15 cellular contexts compared by ENCODE assay signal in the genomic region with DNA sequence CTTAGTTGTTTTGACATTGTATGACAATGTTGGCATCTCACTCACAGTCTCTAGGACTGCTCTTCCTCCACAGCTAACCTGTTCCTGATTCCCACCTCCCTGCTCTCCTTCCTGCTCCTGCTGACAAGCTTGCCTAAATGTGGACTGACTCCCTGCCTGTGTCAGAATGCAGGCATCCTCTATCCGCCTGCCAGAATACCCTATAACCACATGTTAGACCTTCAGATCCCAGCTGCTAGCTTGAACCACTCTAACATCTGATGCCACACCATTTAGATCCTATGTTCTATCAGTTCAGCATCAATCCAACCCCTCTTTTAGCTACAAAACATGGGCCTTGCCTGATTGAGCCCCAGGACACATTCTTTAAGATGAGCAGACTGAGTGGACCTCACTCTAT. TPM values are rescaled to one million over a fixed set of nuclear protein-coding genes. Genes with fewer than 3 reads are reported as not detected.
DNase-seq lines count a peak whose midpoint lies in the region; ATAC-seq, FAIRE-seq and TF ChIP-seq lines count a peak whose summit lies in the region.
"Had no signal": no experiment of that assay in that cellular context is flagged by ENCODE, and none has a peak within 500 bp of the region (broad histone marks: within the 10 kb centered on the region; RNA-seq: fewer than 3 reads in every experiment).

No MANE protein-coding gene starts in this region.

- no peak overlapping the region for H4K8ac ChIP-seq in trophoblast cell (ENCODE audit: low read depth, low read length)

- DNase-seq in bronchial epithelial cell (ENCODE audit: low read depth) = no peak
- DNase-seq in cardiac muscle cell (ENCODE audit: low read depth in 1 of 2, low spot score in 1 of 2) = no peak
- DNase-seq in nephron progenitor cell = no peak
- DNase-seq in aorta = no peak
- no peak for DNase-seq in HCEC 1CT
- DNase-seq in trophoblast cell = no peak
- DNase-seq in AML-193 (lab: John Stamatoyannopoulos, UW) = no peak
- DNase-seq: DMS79 treated with DMSO at 0.1 percent for 48 hours, NCI-H1048, NCI-H226, posterior cingulate gyrus had no signal

- H2BK12ac ChIP-seq in trophoblast cell (ENCODE audit: low read length) = no peak overlapping the region

- H3K4me3 ChIP-seq in bronchial epithelial cell (ENCODE audit: low read depth, low read length) (no peak overlapping the region), cardiac muscle cell (no peak overlapping the region), aorta (ENCODE audit: low read length in 2 of 2) (no peak overlapping the region), trophoblast cell (ENCODE audit: low read depth, low read length) (no peak overlapping the region)

- H4K12ac ChIP-seq in trophoblast cell (ENCODE audit: low read depth, low read length) = no peak overlapping the region

- H2AFZ ChIP-seq in trophoblast cell (ENCODE audit: insufficient read depth, low read length, poor library complexity) = no peak overlapping the region

- peak; percentile 13 for FAIRE-seq in bronchial epithelial cell (lab: Jason Lieb, UNC)
- FAIRE-seq: HepG2 had no signal

- TF ChIP-seq CTCF in bronchial epithelial cell (IDR thresholded peaks at IDR 0.05; ENCODE audit: insufficient read depth, low read length, severe bottlenecking) (no peak), cardiac muscle cell (IDR thresholded peaks at IDR 0.05; ENCODE audit: low read depth, low read length) (no peak), nephron progenitor cell (IDR thresholded peaks at IDR 0.05) (no peak)

- no peak overlapping the region for H4K91ac ChIP-seq in trophoblast cell (ENCODE audit: low read depth, low read length)

- H3K27ac Mint-ChIP-seq in nephron progenitor cell = peak overlapping the region; percentile 36
- H3K27ac Mint-ChIP-seq: CD14-positive monocyte had no signal

- no peaks in the 10 kb centered on the region for H3K9me3 ChIP-seq in cardiac muscle cell (ENCODE audit: low read depth)
- no peaks in the 10 kb centered on the region for H3K9me3 ChIP-seq in aorta (ENCODE audit: control insufficient read depth, low read length)
- no peaks in the 10 kb centered on the region for H3K9me3 ChIP-seq in trophoblast cell (ENCODE audit: insufficient read depth, low read depth, low read length)

- H2AK5ac ChIP-seq in trophoblast cell (ENCODE audit: low read length) = no peak overlapping the region

- no peak overlapping the region for H3K9ac ChIP-seq in trophoblast cell (ENCODE audit: low read length)

- H3K4me1 ChIP-seq in cardiac muscle cell (ENCODE audit: low read depth) (peaks cover 55% of the 10 kb centered on the region), aorta (ENCODE audit: control insufficient read depth in 1 of 2, insufficient read depth in 2 of 2, low read length in 2 of 2) (peaks cover 5 to 9% of the 10 kb centered on the region in 2 donors), trophoblast cell (ENCODE audit: control insufficient read depth in 1 of 2, insufficient read depth in 2 of 2, low read length in 2 of 2) (no peaks in the 10 kb centered on the region)

- no peak overlapping the region for H3K23ac ChIP-seq in trophoblast cell (ENCODE audit: low read length)

- no peaks in the 10 kb centered on the region for H3K79me2 ChIP-seq in trophoblast cell (ENCODE audit: control insufficient read depth, insufficient read depth, low read length, poor library complexity)

- no peaks in the 10 kb centered on the region for H3K79me1 ChIP-seq in trophoblast cell (ENCODE audit: low read length)

- no peak overlapping the region for H3K4ac ChIP-seq in trophoblast cell (ENCODE audit: low read depth, low read length)

- H3K36me3 Mint-ChIP-seq in nephron progenitor cell (ENCODE audit: low read depth) = no peaks in the 10 kb centered on the region
- H3K36me3 Mint-ChIP-seq: brain, CD14-positive monocyte had no signal

- no peak overlapping the region for H3K4me3 Mint-ChIP-seq in nephron progenitor cell
- H3K4me3 Mint-ChIP-seq: brain, CD14-positive monocyte had no signal

- no peak overlapping the region for H3K18ac ChIP-seq in trophoblast cell (ENCODE audit: low read length)

- H3K27ac ChIP-seq in cardiac muscle cell (peak overlapping the region; percentile 71), aorta (ENCODE audit: low read depth in 1 of 2, low read length in 2 of 2) (peak overlapping the region; percentile 52 to 98), trophoblast cell (ENCODE audit: low read depth, low read length) (no peak overlapping the region)
- H3K27ac ChIP-seq: VCaP had no signal

- H3K14ac ChIP-seq in trophoblast cell (ENCODE audit: low read length) = no peak overlapping the region

- no peak overlapping the region for H2BK120ac ChIP-seq in trophoblast cell (ENCODE audit: insufficient read depth, low read length, poor library complexity)

- intact Hi-C loops in aorta (cut with DNase I) = loop anchor here in 1 of 2 donors (10.0 kb wide), 1 partner anchor 107 kb away; no protein-coding TSS in a partner anchor

- H3K36me3 ChIP-seq in bronchial epithelial cell (ENCODE audit: control insufficient read depth, insufficient read depth, low read length) (no peaks in the 10 kb centered on the region), cardiac muscle cell (peaks cover 5% of the 10 kb centered on the region), aorta (ENCODE audit: control insufficient read depth in 1 of 2, insufficient read depth in 2 of 2, low read length in 1 of 2) (no peaks in the 10 kb centered on the region), trophoblast cell (ENCODE audit: control insufficient read depth in 1 of 2, insufficient read depth in 2 of 2, low read length in 2 of 2) (no peaks in the 10 kb centered on the region)

- 15 to 26% methylated on average over 1 of the region's 1 CpG for WGBS in aorta, 2 donors
- WGBS in trophoblast cell (ENCODE audit: extremely low coverage, insufficient coverage, insufficient read length) = no CpG with 5 or more reads among the region's 1 CpG

- H3K27me3 Mint-ChIP-seq in nephron progenitor cell (ENCODE audit: low read depth, poor library complexity) = no peaks in the 10 kb centered on the region

- H3K4me1 Mint-ChIP-seq in nephron progenitor cell = no peaks in the 10 kb centered on the region
- H3K4me1 Mint-ChIP-seq: CD14-positive monocyte had no signal

- H3K4me2 ChIP-seq in trophoblast cell (ENCODE audit: low read length) = no peak overlapping the region

- no peaks in the 10 kb centered on the region for H3K9me3 Mint-ChIP-seq in nephron progenitor cell

- H2BK5ac ChIP-seq in trophoblast cell (ENCODE audit: low read depth, low read length, poor library complexity) = no peak overlapping the region

- no peaks in the 10 kb centered on the region for H3K27me3 ChIP-seq in bronchial epithelial cell (ENCODE audit: control insufficient read depth, insufficient read depth, low read length)
- no peaks in the 10 kb centered on the region for H3K27me3 ChIP-seq in cardiac muscle cell
- H3K27me3 ChIP-seq in aorta (ENCODE audit: control insufficient read depth in 1 of 2, insufficient read depth in 2 of 2, low read length in 1 of 2) = no peaks in the 10 kb centered on the region
- no peaks in the 10 kb centered on the region for H3K27me3 ChIP-seq in trophoblast cell (ENCODE audit: insufficient read depth, low read length)

- peak; percentile 24 for ATAC-seq in aorta (ENCODE audit: low FRiP score)
- ATAC-seq: HepG2 had no signal

RNA-seq across cellular contexts. Expression of gene FILIP1, which starts 12.2 kb away (rescaled TPM):
- total RNA-seq in bronchial epithelial cell (under 0.01 and 0.26 TPM in 2 replicates), cardiac muscle cell (56.8 and 107 TPM in 2 replicates), aorta (10 to 100 TPM; 34.4 to 53.3 TPM)
- polyA plus RNA-seq in cardiac muscle cell (64.8 and 84.7 TPM in 2 replicates), aorta (1 to 10 TPM; 6.9 to 8.3 TPM)
- polyA plus RNA-seq in trophoblast cell (2013) = 1.6 TPM in 2 replicates
- total RNA-seq: HepG2 had no signal
- polyA plus RNA-seq: CD14-positive monocyte, HepG2 had no signal

Comparison
In these comparisons a context has a peak if more than half of its experiments do, and no peak if none do; other contexts are left out.
1. RNA of gene FILIP1, which starts 12.2 kb away (total RNA-seq): 56.8 to 107 TPM in cardiac muscle cell and 34.4 to 53.3 TPM in aorta; under 0.01 to 0.26 TPM in bronchial epithelial cell; every median in the first group is over 10 times any median in the second.